8 cellular contexts compared by ENCODE assay signal in the genomic region with DNA sequence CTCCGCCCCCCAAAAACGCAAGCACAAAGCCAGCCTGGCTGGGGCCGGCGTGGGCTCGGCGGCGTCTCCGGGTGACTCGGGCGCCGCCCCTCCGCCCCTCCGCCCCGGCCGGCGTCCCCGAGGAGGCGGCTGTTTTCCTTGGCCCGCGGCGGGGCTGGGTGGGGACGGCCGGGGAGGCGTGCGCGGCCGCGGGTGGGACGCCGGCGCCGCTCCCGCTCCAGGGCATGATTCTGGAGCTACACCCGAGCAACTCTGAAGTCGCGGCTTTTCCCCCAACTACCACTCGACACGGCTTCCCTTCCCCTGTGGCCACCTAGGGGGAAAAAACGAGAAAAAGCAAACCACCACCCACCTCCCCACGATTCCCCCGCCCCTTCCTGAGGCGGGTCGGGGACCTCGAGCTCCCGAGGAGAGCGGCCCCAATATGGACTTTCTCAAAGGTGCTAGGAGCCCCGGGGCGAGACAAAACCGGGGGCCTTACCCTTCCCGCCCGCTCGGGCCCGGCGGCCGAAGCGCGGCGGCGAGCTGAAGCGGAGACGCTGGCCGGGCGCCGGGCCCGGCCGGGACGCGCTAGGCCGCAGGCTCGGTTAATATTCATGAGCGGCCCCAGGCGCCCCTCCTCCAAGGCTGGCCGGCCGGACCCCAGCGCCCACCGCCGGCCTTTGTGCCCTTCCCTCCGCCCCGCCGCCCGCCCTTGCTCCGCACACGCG. TPM values are rescaled to one million over a fixed set of nuclear protein-coding genes. Genes with fewer than 3 reads are reported as not detected.
DNase-seq lines count a peak whose midpoint lies in the region; ATAC-seq and TF ChIP-seq lines count a peak whose summit lies in the region.

No MANE protein-coding gene starts in this region.

- H3K36me3 ChIP-seq in Peyer's patch (no peaks in the 10 kb centered on the region), uterus (no peaks in the 10 kb centered on the region)

- peaks cover 0 to 34% (median 0%) of the 10 kb centered on the region in 4 donors for H3K4me1 ChIP-seq in Peyer's patch
- no peaks in the 10 kb centered on the region for H3K4me1 ChIP-seq in uterus

- peak overlapping the region; percentile 92 for H3K27ac Mint-ChIP-seq in osteocyte (ENCODE audit: unreplicated experiment)

- H3K4me3 Mint-ChIP-seq in osteocyte (ENCODE audit: unreplicated experiment): peak overlapping the region; percentile 86

- TF ChIP-seq POLR2A in Peyer's patch (IDR thresholded peaks at IDR 0.05): no peak
- TF ChIP-seq POLR2A in uterus (IDR thresholded peaks at IDR 0.05): peak in 1 of 2 donors; percentile 32

- no peaks in the 10 kb centered on the region for H3K9me3 Mint-ChIP-seq in osteocyte (ENCODE audit: unreplicated experiment)

- peaks cover 22% of the 10 kb centered on the region for H3K4me1 Mint-ChIP-seq in osteocyte (ENCODE audit: unreplicated experiment)

- H3K4me3 ChIP-seq in Peyer's patch (peak overlapping the region; percentile 64 to 92 (median 86)), uterus (peak overlapping the region; percentile 63 to 82)

- H3K9me3 ChIP-seq in Peyer's patch (no peaks in the 10 kb centered on the region), uterus (no peaks in the 10 kb centered on the region)

- H3K36me3 Mint-ChIP-seq in osteocyte (ENCODE audit: unreplicated experiment): peaks cover 8% of the 10 kb centered on the region

- DNase-seq in SIG-M5 treated with dmso at 0.1 percent for 504 hours (lab: John Stamatoyannopoulos, UW; ENCODE audit: unreplicated experiment) (peak; percentile 7), SIG-M5 (lab: John Stamatoyannopoulos, UW) (no peak), Peyer's patch (peak; percentile 50 to 79 (median 67)), globus pallidus (ENCODE audit: low spot score) (peak; percentile 74), osteocyte (ENCODE audit: extremely low spot score, unreplicated experiment) (peak; percentile 90), uterus (peak; percentile 34 to 52)
- DNase-seq in activated naive CD4-positive, alpha-beta T cell treated with Interleukin-2 at 50 U/mL for 16 hours: peak; percentile 59

- H3K27me3 ChIP-seq in Peyer's patch (no peaks in the 10 kb centered on the region), uterus (no peaks in the 10 kb centered on the region)

- intact Hi-C loops in uterus (cut with DNase I; ENCODE audit: low total_unique reads): loop anchor here (10.0 kb wide), 1 partner anchor 232 kb away; the partner anchor contains the start of gene PRTFDC1

- TF ChIP-seq CTCF in Peyer's patch (IDR thresholded peaks at IDR 0.05) (no peak), osteocyte (IDR thresholded peaks at IDR 0.05) (no peak), uterus (IDR thresholded peaks at IDR 0.05) (no peak)

- peak overlapping the region; percentile 86 to 99 (median 96) for H3K27ac ChIP-seq in Peyer's patch
- H3K27ac ChIP-seq in uterus: peak overlapping the region; percentile 97 to 98

- H3K27me3 Mint-ChIP-seq in osteocyte (ENCODE audit: unreplicated experiment): no peaks in the 10 kb centered on the region

- peak; percentile 22 for ATAC-seq in HG02938 (IDR thresholded peaks at IDR 0.05; ENCODE audit: unreplicated experiment)

RNA-seq across cellular contexts. Expression of gene ARHGAP21, which starts 0.9 kb away (rescaled TPM):
- 10 to 100 TPM; 64.8 to 91.6 (median 69.8) TPM for total RNA-seq in Peyer's patch
- 160 and 170 TPM in 2 replicates for total RNA-seq in osteocyte
- 100 to 1,000 TPM in 2 of 4 donors, 10 to 100 TPM in 2; 90.4 to 168 (median 124) TPM for total RNA-seq in uterus
